Comparison of ENCODE assay signal across 26 cellular contexts in genomic region chr4:45172636-45173035, GRCh38.
"Had no signal": no experiment of that assay in that cellular context is flagged by ENCODE, and none has a peak within 500 bp of the region (broad histone marks: within the 10 kb centered on the region; RNA-seq: fewer than 3 reads in every experiment).

No MANE protein-coding gene starts in this region.

- H3K27me3 Mint-ChIP-seq: activated CD4-positive, alpha-beta memory T cell treated with anti-CD3 and anti-CD28 coated beads, Interleukin-2, amount 10 ng/mL, durations not matched to agents 7 days and 5 days; activated naive CD8-positive, alpha-beta T cell treated with anti-CD3 and anti-CD28 coated beads, Interleukin-2, amount 10 ng/mL, durations not matched to agents 7 days and 5 days had no signal

- H3K36me3 ChIP-seq: sigmoid colon, thoracic aorta, upper lobe of left lung had no signal

- H3K4me1 ChIP-seq: sigmoid colon, upper lobe of left lung had no signal

- H3K27ac ChIP-seq: sigmoid colon, thoracic aorta, upper lobe of left lung had no signal

- H3K36me3 Mint-ChIP-seq: activated naive CD8-positive, alpha-beta T cell treated with anti-CD3 and anti-CD28 coated beads, Interleukin-2, amount 10 ng/mL, durations not matched to agents 7 days and 5 days had no signal

- H3K4me3 ChIP-seq: mucosa of descending colon, sigmoid colon, smooth muscle cell, thoracic aorta, upper lobe of left lung had no signal

- H3K4me1 Mint-ChIP-seq: activated CD4-positive, alpha-beta memory T cell treated with anti-CD3 and anti-CD28 coated beads, Interleukin-2, amount 10 ng/mL, durations not matched to agents 7 days and 5 days; activated naive CD8-positive, alpha-beta T cell treated with anti-CD3 and anti-CD28 coated beads, Interleukin-2, amount 10 ng/mL, durations not matched to agents 7 days and 5 days had no signal

- H3K27ac Mint-ChIP-seq: activated CD4-positive, alpha-beta memory T cell treated with anti-CD3 and anti-CD28 coated beads, Interleukin-2, amount 10 ng/mL, durations not matched to agents 7 days and 5 days; activated naive CD4-positive, alpha-beta T cell treated with anti-CD3 and anti-CD28 coated beads for 36 hours; activated naive CD8-positive, alpha-beta T cell treated with anti-CD3 and anti-CD28 coated beads, Interleukin-2, amount 10 ng/mL, durations not matched to agents 7 days and 5 days; activated T-cell treated with anti-CD3 and anti-CD28 coated beads, Interleukin-2, amount 50 U/mL, for 72 hours; T-helper 1 cell treated with Interleukin-12 subunit alpha and Interleukin-12 subunit beta and Interleukin-4 antibody, amounts not matched to agents 30 μg/mL and 1 μg/mL, for 36 hours had no signal

- H3K9me3 ChIP-seq: sigmoid colon, thoracic aorta, upper lobe of left lung had no signal

- H3K27me3 ChIP-seq: sigmoid colon, upper lobe of left lung had no signal

- DNase-seq: activated CD4-positive, alpha-beta memory T cell treated with anti-CD3 and anti-CD28 coated beads, Interleukin-2, amount 10 ng/mL, durations not matched to agents 7 days and 5 days; activated CD4-positive, alpha-beta T cell treated with anti-CD3 and anti-CD28 coated beads for 48 hours; activated effector memory CD4-positive, alpha-beta T cell treated with Interleukin-2 at 50 U/mL for 16 hours; activated naive CD4-positive, alpha-beta T cell treated with anti-CD3 and anti-CD28 coated beads for 36 hours; activated naive CD8-positive, alpha-beta T cell treated with anti-CD3 and anti-CD28 coated beads, Interleukin-2, amount 10 ng/mL, durations not matched to agents 7 days and 5 days; activated T-cell treated with anti-CD3 and anti-CD28 coated beads, Interleukin-2, amount 50 U/mL, for 72 hours; amniotic stem cell; cortex of kidney; effector CD4-positive, alpha-beta T cell; foreskin melanocyte; glutamatergic neuron; hippocampal formation; left cardiac atrium; mesenchymal stem cell; mucosa of descending colon; occipital lobe; sigmoid colon; stimulated activated CD4-positive, alpha-beta T cell treated with anti-CD3 and anti-CD28 coated beads, Interleukin-15, amount 100 ng/mL, for 24 hours; stimulated activated CD4-positive, alpha-beta T cell treated with anti-CD3 and anti-CD28 coated beads, Interleukin-2, amount 100 ng/mL, for 48 hours; stimulated activated naive CD4-positive, alpha-beta T cell; T1000 had no signal

- H3K4me2 ChIP-seq: smooth muscle cell had no signal

- H3K4me3 Mint-ChIP-seq: activated CD4-positive, alpha-beta memory T cell treated with anti-CD3 and anti-CD28 coated beads, Interleukin-2, amount 10 ng/mL, durations not matched to agents 7 days and 5 days; activated naive CD4-positive, alpha-beta T cell treated with anti-CD3 and anti-CD28 coated beads for 36 hours; activated naive CD8-positive, alpha-beta T cell treated with anti-CD3 and anti-CD28 coated beads, Interleukin-2, amount 10 ng/mL, durations not matched to agents 7 days and 5 days; activated T-cell treated with anti-CD3 and anti-CD28 coated beads, Interleukin-2, amount 50 U/mL, for 72 hours; T-helper 1 cell treated with Interleukin-12 subunit alpha and Interleukin-12 subunit beta and Interleukin-4 antibody, amounts not matched to agents 30 μg/mL and 1 μg/mL, for 36 hours had no signal

- ATAC-seq: activated T-cell treated with anti-CD3 and anti-CD28 coated beads, Interleukin-2, amount 50 U/mL, for 72 hours; esophagus mucosa; left cardiac atrium; mucosa of descending colon had no signal
